Comparison of ENCODE assay signal across 9 cellular contexts in the genomic region with DNA sequence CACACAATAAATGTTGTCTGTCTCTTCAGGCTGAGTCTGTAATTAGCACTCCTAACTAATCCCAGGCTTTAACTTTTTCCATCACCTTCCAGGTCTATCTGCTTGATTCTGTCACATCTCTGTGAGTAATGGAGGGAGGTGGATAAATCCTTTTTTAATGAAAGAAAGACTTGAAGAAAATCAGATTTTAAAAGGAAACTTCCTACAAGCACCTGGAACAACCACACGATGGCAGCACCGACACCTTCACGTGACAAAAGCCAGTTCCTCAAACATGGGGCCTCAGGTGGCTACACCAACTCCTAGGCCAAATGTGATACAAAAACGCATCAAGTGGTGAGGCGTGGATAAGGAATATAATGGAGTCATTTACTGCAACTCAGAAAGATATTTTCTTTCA. TPM values are rescaled to one million over a fixed set of nuclear protein-coding genes. Genes with fewer than 3 reads are reported as not detected.
DNase-seq lines count a peak whose midpoint lies in the region; ATAC-seq and TF ChIP-seq lines count a peak whose summit lies in the region.
"Had no signal": no experiment of that assay in that cellular context is flagged by ENCODE, and none has a peak within 500 bp of the region (broad histone marks: within the 10 kb centered on the region; RNA-seq: fewer than 3 reads in every experiment).

No MANE protein-coding gene starts in this region.

- H3K9me3 ChIP-seq in IMR-90 (ENCODE audit: control insufficient read depth, insufficient read depth, low read length): no peaks in the 10 kb centered on the region

- no peak overlapping the region for H2BK15ac ChIP-seq in IMR-90 (ENCODE audit: low read depth, low read length)

- peak; percentile 31 for TF ChIP-seq RAD21 in IMR-90 (IDR thresholded peaks at IDR 0.05; ENCODE audit: low read length)

- H2AK9ac ChIP-seq in IMR-90 (replicated peaks; ENCODE audit: low read depth, low read length, poor library complexity): no peak overlapping the region

- peak; percentile 23 for DNase-seq in SIG-M5 treated with dmso at 0.1 percent for 504 hours (lab: John Stamatoyannopoulos, UW; ENCODE audit: unreplicated experiment)
- no peak for DNase-seq in SIG-M5 (lab: John Stamatoyannopoulos, UW)
- DNase-seq in IMR-90: peak; percentile 35
- DNase-seq in WTC11 (ENCODE audit: low spot score): peak; percentile 58
- DNase-seq in glomerular endothelial cell (ENCODE audit: extremely low read depth, low read depth, low spot score): peak; percentile 22
- peak; percentile 9 to 19 for DNase-seq in stimulated activated CD4-positive, alpha-beta T cell treated with anti-CD3 and anti-CD28 coated beads, Interleukin-2, amount 100 ng/mL, for 48 hours
- no peak for DNase-seq in NCI-H1105 treated with DMSO at 0.1 percent for 48 hours (lab: John Stamatoyannopoulos, UW)

- no peak overlapping the region for H2BK20ac ChIP-seq in IMR-90 (ENCODE audit: low read depth, low read length)

- no peaks in the 10 kb centered on the region for H3K4me1 Mint-ChIP-seq in WTC11

- peaks cover 4% of the 10 kb centered on the region; the same call in 1 of the 2 replicates for H3K9me1 ChIP-seq in IMR-90 (ENCODE audit: insufficient read depth, low read length)

- no peak overlapping the region for H3K27ac Mint-ChIP-seq in WTC11
- H3K27ac Mint-ChIP-seq: activated naive CD4-positive, alpha-beta T cell treated with anti-CD3 and anti-CD28 coated beads, Interleukin-2, amount 50 U/mL, for 24 hours had no signal

- H3K4me3 ChIP-seq in IMR-90 (ENCODE audit: insufficient read depth, low read depth, low read length): no peak overlapping the region

- no peak overlapping the region for H3K18ac ChIP-seq in IMR-90 (ENCODE audit: low read depth, low read length)

- intact Hi-C loops in IMR-90 (cut with micrococcal nuclease): no loop called here

- no peak overlapping the region for H3K14ac ChIP-seq in IMR-90 (replicated peaks; ENCODE audit: low read depth, low read length)

- H3K9me3 Mint-ChIP-seq in WTC11: no peaks in the 10 kb centered on the region
- H3K9me3 Mint-ChIP-seq: activated naive CD4-positive, alpha-beta T cell treated with anti-CD3 and anti-CD28 coated beads, Interleukin-2, amount 50 U/mL, for 24 hours had no signal

- no peak overlapping the region for H2BK120ac ChIP-seq in IMR-90 (ENCODE audit: low read depth, low read length)

- peaks cover 0 to 3% of the 10 kb centered on the region in 2 experiments; a peak in 2 of 4 replicates for H3K79me1 ChIP-seq in IMR-90 (ENCODE audit: low read depth in 1 of 2, low read length in 2 of 2)

- no peak overlapping the region for H2BK5ac ChIP-seq in IMR-90 (ENCODE audit: low read depth, low read length, poor library complexity, severe bottlenecking)

- H4K5ac ChIP-seq in IMR-90 (ENCODE audit: low read depth, low read length): no peak overlapping the region

- no peaks in the 10 kb centered on the region for H3K27me3 ChIP-seq in IMR-90 (ENCODE audit: control insufficient read depth, insufficient read depth, low read length)

- no CpG with 5 or more reads among the region's 5 CpGs for WGBS in IMR-90 (ENCODE audit: extremely low coverage in 2 of 2, insufficient read length in 1 of 2), 2 experiments

- H3K4me2 ChIP-seq in IMR-90 (ENCODE audit: low read depth, low read length): no peak overlapping the region

- POLR2A ChIA-PET in IMR-90 (lab: Charles Lee; ENCODE audit: unreplicated experiment) (no interaction called here), WTC11 (lab: Charles Lee) (no interaction called here)

- no peak for TF ChIP-seq POLR2A in IMR-90 (IDR thresholded peaks at IDR 0.05; ENCODE audit: low read depth, low read length)

- TF ChIP-seq CTCF in IMR-90 (conservative IDR thresholded peaks at IDR 0.05; ENCODE audit: low read depth, low read length) (peak; percentile 41), WTC11 (IDR thresholded peaks at IDR 0.05) (0 out of 2 replicates have a peak, but pooled peaks have one; percentile 16)

- H2AFZ ChIP-seq in IMR-90 (replicated peaks; ENCODE audit: low read length, poor library complexity): no peak overlapping the region

- H4K20me1 ChIP-seq in IMR-90 (ENCODE audit: insufficient read depth, low read length): no peaks in the 10 kb centered on the region

- no peak overlapping the region for H4K8ac ChIP-seq in IMR-90 (ENCODE audit: low read depth in 2 of 2, low read length in 2 of 2)

- no peak overlapping the region for H3K4ac ChIP-seq in IMR-90 (ENCODE audit: low read depth, low read length)

- no peak overlapping the region for H3K4me3 Mint-ChIP-seq in WTC11
- H3K4me3 Mint-ChIP-seq: activated naive CD4-positive, alpha-beta T cell treated with anti-CD3 and anti-CD28 coated beads, Interleukin-2, amount 50 U/mL, for 24 hours had no signal

- H3K27me3 Mint-ChIP-seq in WTC11 (ENCODE audit: low read depth): no peaks in the 10 kb centered on the region
- H3K27me3 Mint-ChIP-seq: activated naive CD4-positive, alpha-beta T cell treated with anti-CD3 and anti-CD28 coated beads, Interleukin-2, amount 50 U/mL, for 24 hours had no signal

- H3K27ac ChIP-seq in IMR-90 (ENCODE audit: insufficient read depth, low read length): no peak overlapping the region

- CTCF ChIA-PET in IMR-90 (lab: Yijun Ruan, JAX) (no interaction called here), WTC11 (lab: Charles Lee) (interaction anchor here (0.6 to 1.6 kb wide), 10 partner anchors 9 to 233 kb away, joined by 3 to 9 read pairs (median 3); no protein-coding TSS in a partner anchor)

- ATAC-seq in IMR-90 (ENCODE audit: low read depth) (no peak), WTC11 (peak; percentile 82), GM19467 (IDR thresholded peaks at IDR 0.05; ENCODE audit: unreplicated experiment) (no peak)

- H3K9ac ChIP-seq in IMR-90 (ENCODE audit: low read depth, low read length): no peak overlapping the region

- BruUV-seq in IMR-90 (replicated peaks; lab: Mats Ljungman, UMichigan): no TSS peak

- no peak overlapping the region for H4K91ac ChIP-seq in IMR-90 (ENCODE audit: insufficient read depth, low read depth, low read length)

- peaks cover 14% of the 10 kb centered on the region for H3K36me3 ChIP-seq in IMR-90 (ENCODE audit: control insufficient read depth, insufficient read depth, low read length)

- dilution Hi-C loops in IMR-90 (cut with HindIII; ENCODE audit: low sequenced_read_pairs, unreplicated experiment): no loop called here

- peaks cover 13% of the 10 kb centered on the region for H3K36me3 Mint-ChIP-seq in WTC11

- no peak overlapping the region for H2AK5ac ChIP-seq in IMR-90 (ENCODE audit: low read depth, low read length)

- no peak overlapping the region for H3K23ac ChIP-seq in IMR-90 (ENCODE audit: low read depth, low read length)

- in situ Hi-C loops in IMR-90 (cut with MboI; ENCODE audit: low sequenced_read_pairs): no loop called here

- H3K56ac ChIP-seq in IMR-90 (ENCODE audit: extremely low read depth, insufficient read depth, low read length): no peak overlapping the region

- 0 out of 2 replicates have a peak, but pooled peaks cover 2% of the 10 kb centered on the region for H3K4me1 ChIP-seq in IMR-90 (ENCODE audit: control insufficient read depth, insufficient read depth, low read length)

TF ChIP-seq in IMR-90, 13 proteins besides CTCF, POLR2A, EP300 and RAD21 (continues in another document):
- TF ChIP-seq CHD1 (IDR thresholded peaks at IDR 0.05; ENCODE audit: low read depth, low read length) (no peak), BHLHE40 (IDR thresholded peaks at IDR 0.05; ENCODE audit: low read depth, low read length) (peak; percentile 73; the same call in 1 of the 2 replicates), CEBPB (IDR thresholded peaks at IDR 0.05; ENCODE audit: low read depth, low read length) (no peak), NFE2L2 (IDR thresholded peaks at IDR 0.05; ENCODE audit: low read depth, low read length) (no peak)
- TF ChIP-seq, protein P1, sequence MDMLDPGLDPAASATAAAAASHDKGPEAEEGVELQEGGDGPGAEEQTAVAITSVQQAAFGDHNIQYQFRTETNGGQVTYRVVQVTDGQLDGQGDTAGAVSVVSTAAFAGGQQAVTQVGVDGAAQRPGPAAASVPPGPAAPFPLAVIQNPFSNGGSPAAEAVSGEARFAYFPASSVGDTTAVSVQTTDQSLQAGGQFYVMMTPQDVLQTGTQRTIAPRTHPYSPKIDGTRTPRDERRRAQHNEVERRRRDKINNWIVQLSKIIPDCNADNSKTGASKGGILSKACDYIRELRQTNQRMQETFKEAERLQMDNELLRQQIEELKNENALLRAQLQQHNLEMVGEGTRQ (IDR thresholded peaks at IDR 0.05; ENCODE audit: low read depth, low read length): peak; percentile 67; the same call in 1 of the 2 replicates

TF ChIP-seq in WTC11, 78 proteins besides CTCF, POLR2A, EP300 and RAD21 (continues in another document):
- TF ChIP-seq ELF4 (CRISPR knock-in tag; IDR thresholded peaks at IDR 0.05; ENCODE audit: low read depth) (no peak), GRHL2 (CRISPR knock-in tag; IDR thresholded peaks at IDR 0.05; ENCODE audit: insufficient replicate concordance, severe bottlenecking) (no peak)
- TF ChIP-seq, protein P1 (CRISPR knock-in tag; IDR thresholded peaks at IDR 0.05): peak; percentile 89

RNA-seq across cellular contexts. Expression of gene TGFBRAP1, which starts 41.8 kb away (rescaled TPM):
- total RNA-seq in IMR-90 (2012; rRNA removed) (8.9 and 10.4 TPM in 2 replicates), WTC11 (2021) (15.8 to 16.3 TPM (median 16.3 TPM) in 3 replicates), glomerular endothelial cell (40.6 and 49.4 TPM in 2 replicates)
- polyA plus RNA-seq in IMR-90 (2012; rRNA removed): 6.9 and 7.2 TPM in 2 replicates
- 5.9 and 7.5 TPM in 2 replicates for polyA plus RNA-seq in IMR-90 (2012; cell fraction: cytosol; rRNA removed)
- polyA plus RNA-seq in IMR-90 (2012; cell fraction: nucleus; rRNA removed; ENCODE audit: low replicate concordance): 6.4 and 8.7 TPM in 2 replicates

RNA-seq across cellular contexts. Expression of gene GPR45, which starts 46.1 kb away (rescaled TPM):
- total RNA-seq in IMR-90 (2012; rRNA removed) (not detected in 2 replicates), WTC11 (2021) (0.21 TPM in 1 of 3 replicates, not detected in the others), glomerular endothelial cell (not detected in 2 replicates)
- polyA plus RNA-seq in IMR-90 (2012; rRNA removed): not detected in 2 replicates
- not detected in 2 replicates for polyA plus RNA-seq in IMR-90 (2012; cell fraction: cytosol; rRNA removed)
- not detected in 2 replicates for polyA plus RNA-seq in IMR-90 (2012; cell fraction: nucleus; rRNA removed; ENCODE audit: low replicate concordance)

RNA-seq across cellular contexts. Expression of gene C2orf49, which starts 49.6 kb away (rescaled TPM):
- total RNA-seq in IMR-90 (2012; rRNA removed) (3.8 and 11.1 TPM in 2 replicates), WTC11 (2021) (15.9 to 17.2 TPM (median 16.6 TPM) in 3 replicates), glomerular endothelial cell (13.0 and 16.5 TPM in 2 replicates)
- 8.5 and 8.6 TPM in 2 replicates for polyA plus RNA-seq in IMR-90 (2012; rRNA removed)
- 1.1 and 1.3 TPM in 2 replicates for polyA plus RNA-seq in IMR-90 (2012; cell fraction: cytosol; rRNA removed)
- polyA plus RNA-seq in IMR-90 (2012; cell fraction: nucleus; rRNA removed; ENCODE audit: low replicate concordance): 0.46 and 5.5 TPM in 2 replicates

Comparison
In these comparisons a context has a peak if more than half of its experiments do, and no peak if none do; other contexts are left out.
1. DNase-seq: peak in SIG-M5 treated with dmso at 0.1 percent for 504 hours (single experiment), IMR-90 (single experiment), WTC11 (single experiment), glomerular endothelial cell (single experiment) and stimulated activated CD4-positive, alpha-beta T cell treated with anti-CD3 and anti-CD28 coated beads, Interleukin-2, amount 100 ng/mL, for 48 hours (2 of 2); none in SIG-M5 (single experiment) and NCI-H1105 treated with DMSO at 0.1 percent for 48 hours (single experiment).